Comparison of ENCODE assay signal across 29 cellular contexts in the genomic region with DNA sequence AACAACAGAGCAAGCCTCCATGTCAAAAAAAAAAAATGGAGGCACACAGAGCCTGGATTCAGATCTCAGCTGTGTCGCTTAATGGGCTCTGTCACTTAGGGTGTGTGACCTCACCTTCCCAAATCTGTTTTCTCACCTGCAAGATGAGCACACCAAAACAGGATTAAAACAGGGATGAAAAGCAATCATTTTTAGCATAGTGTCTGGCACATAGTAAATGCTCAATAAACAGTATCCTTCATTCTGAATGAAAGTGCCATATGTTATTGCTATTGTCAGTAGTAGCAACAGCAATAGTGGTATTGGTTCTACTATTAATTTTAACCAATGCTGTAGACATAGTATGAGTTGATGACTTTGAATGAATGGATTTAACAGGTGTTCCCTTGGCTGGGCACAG. TPM values are rescaled to one million over a fixed set of nuclear protein-coding genes. Genes with fewer than 3 reads are reported as not detected.
"Had no signal": no experiment of that assay in that cellular context is flagged by ENCODE, and none has a peak within 500 bp of the region (broad histone marks: within the 10 kb centered on the region; RNA-seq: fewer than 3 reads in every experiment).

No MANE protein-coding gene starts in this region.

- H3K4me1 Mint-ChIP-seq: activated CD8-positive, alpha-beta memory T cell treated with anti-CD3 and anti-CD28 coated beads, Interleukin-2, amount 10 ng/mL, durations not matched to agents 7 days and 5 days; immature natural killer cell; mesothelial cell of epicardium had no signal

- ATAC-seq: activated CD8-positive, alpha-beta memory T cell treated with anti-CD3 and anti-CD28 coated beads, Interleukin-2, amount 10 ng/mL, durations not matched to agents 7 days and 5 days; activated CD8-positive, alpha-beta T cell treated with anti-CD3 and anti-CD28 coated beads, Interleukin-2, amount 10 ng/mL, durations not matched to agents 7 days and 5 days; activated naive CD4-positive, alpha-beta T cell treated with anti-CD3 and anti-CD28 coated beads, Interleukin-2, amount 50 U/mL, for 72 hours; heart left ventricle had no signal

- H3K27me3 ChIP-seq: colonic mucosa, heart left ventricle, ovary had no signal

- H3K27ac Mint-ChIP-seq: activated CD8-positive, alpha-beta memory T cell treated with anti-CD3 and anti-CD28 coated beads, Interleukin-2, amount 10 ng/mL, durations not matched to agents 7 days and 5 days; activated CD8-positive, alpha-beta T cell treated with anti-CD3 and anti-CD28 coated beads, Interleukin-2, amount 10 ng/mL, durations not matched to agents 7 days and 5 days; immature natural killer cell; mesothelial cell of epicardium; progenitor cell of endocrine pancreas; T-helper 2 cell treated with Interferon-gamma antibody and Interleukin-4, amounts not matched to agents 5 μg/mL and 100 μg/mL, for 36 hours; type B pancreatic cell had no signal

- DNase-seq: activated B cell treated with CpG ODN at 0.5 μM for 24 hours; activated CD8-positive, alpha-beta memory T cell treated with anti-CD3 and anti-CD28 coated beads, Interleukin-2, amount 10 ng/mL, durations not matched to agents 7 days and 5 days; activated CD8-positive, alpha-beta T cell treated with anti-CD3 and anti-CD28 coated beads, Interleukin-2, amount 10 ng/mL, durations not matched to agents 7 days and 5 days; activated naive CD4-positive, alpha-beta T cell; activated T-cell treated with anti-CD3 and anti-CD28 coated beads, Interleukin-2, amount 50 U/mL, for 48 hours; anterior cingulate cortex; colonic mucosa; effector memory CD4-positive, alpha-beta T cell; foreskin fibroblast; heart left ventricle; hypothalamus; immature natural killer cell; kidney; naive B cell; ovary; retina; stimulated activated CD4-positive, alpha-beta T cell treated with anti-CD3 and anti-CD28 coated beads, Interleukin-1b, Interleukin-23, amount 100 ng/mL, for 48 hours; stimulated activated CD4-positive, alpha-beta T cell treated with anti-CD3 and anti-CD28 coated beads, Interleukin-4, amount 100 ng/mL, for 4 hours; stimulated activated CD8-positive, alpha-beta memory T cell treated with anti-CD3 and anti-CD28 coated beads, Interleukin-4, amount 100 ng/mL, for 48 hours; stimulated activated naive CD4-positive, alpha-beta T cell; T-helper 1 cell had no signal

- H3K4me3 ChIP-seq: colonic mucosa, heart left ventricle, ovary, smooth muscle cell, thoracic aorta had no signal

- H3K27me3 Mint-ChIP-seq: activated B cell treated with CpG ODN at 0.5 μM for 24 hours; activated CD8-positive, alpha-beta memory T cell treated with anti-CD3 and anti-CD28 coated beads, Interleukin-2, amount 10 ng/mL, durations not matched to agents 7 days and 5 days; naive B cell; progenitor cell of endocrine pancreas; type B pancreatic cell had no signal

- H3K4me3 Mint-ChIP-seq: activated B cell treated with CpG ODN at 0.5 μM for 24 hours; activated CD8-positive, alpha-beta memory T cell treated with anti-CD3 and anti-CD28 coated beads, Interleukin-2, amount 10 ng/mL, durations not matched to agents 7 days and 5 days; activated CD8-positive, alpha-beta T cell treated with anti-CD3 and anti-CD28 coated beads, Interleukin-2, amount 10 ng/mL, durations not matched to agents 7 days and 5 days; immature natural killer cell; mesothelial cell of epicardium; T-helper 2 cell treated with Interferon-gamma antibody and Interleukin-4, amounts not matched to agents 5 μg/mL and 100 μg/mL, for 36 hours; type B pancreatic cell had no signal

- H3K9me3 Mint-ChIP-seq: activated B cell treated with CpG ODN at 0.5 μM for 24 hours; activated naive CD4-positive, alpha-beta T cell treated with anti-CD3 and anti-CD28 coated beads, Interleukin-2, amount 50 U/mL, for 72 hours; immature natural killer cell; mesothelial cell of epicardium; naive B cell; T-helper 2 cell treated with Interferon-gamma antibody and Interleukin-4, amounts not matched to agents 5 μg/mL and 100 μg/mL, for 36 hours; type B pancreatic cell had no signal

- H3K36me3 ChIP-seq: ovary had no signal

- H3K4me1 ChIP-seq: colonic mucosa had no signal

- H3K9me3 ChIP-seq: colonic mucosa, heart left ventricle, ovary, thoracic aorta had no signal

- H3K27ac ChIP-seq: colonic mucosa, ovary, thoracic aorta had no signal

RNA-seq across cellular contexts. Expression of a gene that starts 29.7 kb away (rescaled TPM):
- total RNA-seq: bronchial epithelial cell, mesothelial cell of epicardium, progenitor cell of endocrine pancreas, smooth muscle cell had no signal
